In the genomic region with DNA sequence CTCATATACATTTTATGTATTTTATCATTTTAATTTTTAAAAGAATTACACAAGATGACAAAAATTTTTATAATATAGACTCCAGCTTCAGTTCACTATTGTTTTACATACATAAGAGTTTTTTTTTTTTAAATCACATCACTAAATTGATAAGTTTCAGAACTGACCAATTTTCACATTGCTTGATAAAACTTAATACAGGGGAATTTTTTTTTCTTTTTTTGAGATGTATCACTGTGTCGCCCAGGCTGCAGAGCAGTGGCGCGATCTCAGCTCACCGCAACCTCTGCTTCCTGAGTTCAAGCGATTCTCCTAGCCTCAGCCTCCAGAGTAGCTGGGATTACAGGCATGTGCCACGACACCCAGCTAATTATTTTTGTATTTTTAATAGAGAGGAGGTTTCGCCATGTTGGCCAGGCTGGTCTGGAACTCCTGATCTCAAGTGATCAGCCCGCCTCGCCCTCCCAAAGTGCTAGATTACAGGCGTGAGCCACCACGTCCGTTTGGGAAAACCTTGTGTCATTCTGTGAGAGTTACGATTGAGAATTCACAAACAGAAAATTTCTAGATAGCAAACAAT, we compare ENCODE assay signal across 9 cellular contexts. TPM values are rescaled to one million over a fixed set of nuclear protein-coding genes. Genes with fewer than 3 reads are reported as not detected.
DNase-seq lines count a peak whose midpoint lies in the region; ATAC-seq and TF ChIP-seq lines count a peak whose summit lies in the region.
"Had no signal": no experiment of that assay in that cellular context is flagged by ENCODE, and none has a peak within 500 bp of the region (broad histone marks: within the 10 kb centered on the region; RNA-seq: fewer than 3 reads in every experiment).

No MANE protein-coding gene starts in this region.

- WGBS in HUES64: 13% methylated on average over 12 of the region's 13 CpGs

- H3K9me3 Mint-ChIP-seq in activated naive CD4-positive, alpha-beta T cell treated with anti-CD3 and anti-CD28 coated beads, Interleukin-2, amount 50 U/mL, for 24 hours: no peaks in the 10 kb centered on the region
- H3K9me3 Mint-ChIP-seq in mesothelial cell of epicardium: no peaks in the 10 kb centered on the region

- peaks cover 2% of the 10 kb centered on the region for H3K36me3 Mint-ChIP-seq in activated naive CD4-positive, alpha-beta T cell treated with anti-CD3 and anti-CD28 coated beads, Interleukin-2, amount 50 U/mL, for 24 hours
- no peaks in the 10 kb centered on the region for H3K36me3 Mint-ChIP-seq in mesothelial cell of epicardium

- H3K4me1 ChIP-seq in HUES64 (ENCODE audit: insufficient read depth, low read length): 0 out of 2 replicates have a peak, but pooled peaks cover 3% of the 10 kb centered on the region

- TF ChIP-seq CTCF in mesothelial cell of epicardium (IDR thresholded peaks at IDR 0.05; ENCODE audit: unreplicated experiment): no peak

- H3K27ac ChIP-seq in HUES64 (ENCODE audit: low read depth, low read length): no peak overlapping the region
- H3K27ac ChIP-seq: neutrophil had no signal

- DNase-seq in EH (ENCODE audit: low read depth) (peak; percentile 8), mesothelial cell of epicardium (ENCODE audit: low spot score in 2 of 2, unreplicated experiment in 2 of 2) (no peak), NCI-H128 (lab: John Stamatoyannopoulos, UW; ENCODE audit: unreplicated experiment) (no peak)

- no peak overlapping the region for H3K9ac ChIP-seq in HUES64 (ENCODE audit: low read depth, low read length)

- H3K4me1 Mint-ChIP-seq in activated naive CD4-positive, alpha-beta T cell treated with anti-CD3 and anti-CD28 coated beads, Interleukin-2, amount 50 U/mL, for 24 hours: peaks cover 49% of the 10 kb centered on the region
- peaks cover 25% of the 10 kb centered on the region for H3K4me1 Mint-ChIP-seq in mesothelial cell of epicardium

- H3K27ac Mint-ChIP-seq in activated naive CD4-positive, alpha-beta T cell treated with anti-CD3 and anti-CD28 coated beads, Interleukin-2, amount 50 U/mL, for 24 hours: no peak overlapping the region
- H3K27ac Mint-ChIP-seq in mesothelial cell of epicardium: no peak overlapping the region

- no peak for ATAC-seq in HG03469 (IDR thresholded peaks at IDR 0.05; ENCODE audit: unreplicated experiment)
- ATAC-seq in HG03565 (IDR thresholded peaks at IDR 0.05; ENCODE audit: unreplicated experiment): no peak
- ATAC-seq in HG03520 (IDR thresholded peaks at IDR 0.05; ENCODE audit: unreplicated experiment): no peak

- H3K27me3 Mint-ChIP-seq in activated naive CD4-positive, alpha-beta T cell treated with anti-CD3 and anti-CD28 coated beads, Interleukin-2, amount 50 U/mL, for 24 hours: peaks cover 16% of the 10 kb centered on the region
- H3K27me3 Mint-ChIP-seq in mesothelial cell of epicardium (ENCODE audit: low read depth): peaks cover 59% of the 10 kb centered on the region

- peak overlapping the region; percentile 69 for H3K4me3 Mint-ChIP-seq in activated naive CD4-positive, alpha-beta T cell treated with anti-CD3 and anti-CD28 coated beads, Interleukin-2, amount 50 U/mL, for 24 hours
- H3K4me3 Mint-ChIP-seq in mesothelial cell of epicardium: peak overlapping the region; percentile 71

- H3K27me3 ChIP-seq in HUES64 (ENCODE audit: insufficient read depth, low read length): peaks cover 33% of the 10 kb centered on the region

- peak overlapping the region; percentile 68 for H3K4me3 ChIP-seq in HUES64 (ENCODE audit: low read length)

- no peaks in the 10 kb centered on the region for H3K36me3 ChIP-seq in HUES64 (ENCODE audit: insufficient read depth, low read length)
- H3K36me3 ChIP-seq: neutrophil had no signal

- no peaks in the 10 kb centered on the region for H3K9me3 ChIP-seq in HUES64 (ENCODE audit: insufficient read depth, low read depth, low read length)
- H3K9me3 ChIP-seq: neutrophil had no signal

RNA-seq across cellular contexts. Expression of a gene that starts 36.6 kb away (rescaled TPM):
- 1.00 TPM for polyA plus RNA-seq in HUES64 (2013, experiment 1 of 2)
- polyA plus RNA-seq in HUES64 (2013, experiment 2 of 2): 1.8 TPM
- 19.2 to 21.5 TPM (median 21.3 TPM) in 3 replicates for total RNA-seq in mesothelial cell of epicardium

RNA-seq across cellular contexts. Expression of a gene that starts 54.6 kb away (rescaled TPM):
- polyA plus RNA-seq in HUES64 (2013, experiment 1 of 2): 6.7 TPM
- polyA plus RNA-seq in HUES64 (2013, experiment 2 of 2): 7.7 TPM
- 37.9 to 39.0 TPM (median 38.4 TPM) in 3 replicates for total RNA-seq in mesothelial cell of epicardium
